In the genomic region with DNA sequence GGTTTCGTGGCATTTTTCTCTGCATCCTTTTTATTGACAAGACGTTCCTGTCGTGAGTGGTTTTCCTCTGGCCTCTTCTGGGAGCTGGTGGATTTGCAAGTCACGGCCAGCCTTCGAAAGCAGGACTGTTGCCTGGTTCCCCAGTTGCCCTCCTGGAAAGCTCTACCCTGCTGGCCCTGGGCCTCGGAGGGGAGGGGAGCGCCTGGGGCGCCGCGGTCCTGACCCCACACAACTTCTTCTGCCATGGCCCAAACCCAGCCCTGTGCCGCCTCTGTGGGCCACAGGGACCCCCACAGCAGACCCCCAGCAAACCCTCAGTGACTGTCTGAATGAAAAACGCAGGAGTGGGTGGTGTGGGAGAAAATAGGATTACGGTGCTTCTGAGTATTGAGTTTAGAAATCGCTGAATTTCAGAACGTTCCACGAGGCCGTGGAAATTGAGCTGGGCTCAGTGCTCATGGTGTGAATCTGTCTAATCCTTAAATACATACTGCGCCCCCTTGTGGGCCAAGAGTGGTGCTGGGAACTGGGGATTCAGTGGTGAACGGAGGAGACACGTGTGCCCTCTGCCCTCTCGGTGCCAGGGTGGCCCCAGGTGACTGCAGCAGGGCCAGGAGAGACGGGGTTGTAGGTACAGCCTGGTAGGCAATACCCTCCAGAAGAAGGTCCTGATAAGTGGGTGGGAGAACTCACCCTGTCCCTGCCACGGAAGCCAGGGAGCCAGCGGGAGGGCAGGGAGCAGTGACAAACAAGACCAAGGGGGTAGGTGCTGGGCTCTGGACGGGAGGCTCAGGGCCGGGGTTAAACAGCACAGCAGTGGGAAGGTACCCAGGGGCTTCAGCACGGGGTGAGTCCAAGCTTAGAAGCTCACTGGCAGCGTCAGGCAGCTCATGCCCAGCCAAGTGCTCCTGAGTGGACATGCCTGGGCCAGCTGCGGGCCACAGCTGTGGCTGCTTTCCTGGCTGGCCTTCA, we compare ENCODE assay signal across 8 cellular contexts.
DNase-seq lines count a peak whose midpoint lies in the region; ATAC-seq, FAIRE-seq and TF ChIP-seq lines count a peak whose summit lies in the region.

No MANE protein-coding gene starts in this region.

- FAIRE-seq in pancreas (lab: Jason Lieb, UNC): no peak

- POLR2A ChIA-PET in IMR-90 (lab: Charles Lee; ENCODE audit: unreplicated experiment) (no interaction called here), RWPE1 (lab: Yijun Ruan, JAX; ENCODE audit: low non-redundant PET) (no interaction called here)

- DNase-seq in COLO668 (lab: John Stamatoyannopoulos, UW; ENCODE audit: unreplicated experiment) (peak; percentile 77), IMR-90 (peak; percentile 58), RWPE1 (ENCODE audit: low spot score) (peak; percentile 69), pancreas (peak in 5 of 6 donors; percentile 20 to 77 (median 60)), tibial artery (peak; percentile 72 to 76), cortex of kidney (lab: John Stamatoyannopoulos, UW) (no peak)
- peak; percentile 51 for DNase-seq in activated T-helper 9 cell treated with anti-CD3 and anti-CD28 coated beads, Interleukin-2, amount 50 U/mL, for 16 hours (ENCODE audit: low read depth)

- peak overlapping the region; percentile 50 for H3K4ac ChIP-seq in IMR-90 (ENCODE audit: low read depth, low read length)

- H2BK20ac ChIP-seq in IMR-90 (ENCODE audit: low read depth, low read length): peak overlapping the region; percentile 88

- dilution Hi-C loops in IMR-90 (cut with HindIII; ENCODE audit: low sequenced_read_pairs, unreplicated experiment): no loop called here

- TF ChIP-seq POLR2A in IMR-90 (IDR thresholded peaks at IDR 0.05; ENCODE audit: low read depth, low read length) (no peak), gastroesophageal sphincter (IDR thresholded peaks at IDR 0.05) (no peak)

- peak overlapping the region; percentile 18; the same call in 1 of the 3 replicates for H2BK15ac ChIP-seq in IMR-90 (ENCODE audit: low read depth, low read length)

- peaks cover 0 to 12% of the 10 kb centered on the region in 2 experiments; a peak in 2 of 4 replicates for H3K79me1 ChIP-seq in IMR-90 (ENCODE audit: low read depth in 1 of 2, low read length in 2 of 2)

- H3K9ac ChIP-seq in IMR-90 (ENCODE audit: low read depth, low read length): no peak overlapping the region

- TF ChIP-seq EP300 in gastroesophageal sphincter (IDR thresholded peaks at IDR 0.05): no peak

- no peak overlapping the region for H3K27ac ChIP-seq in IMR-90 (ENCODE audit: insufficient read depth, low read length)
- peak overlapping the region; percentile 95 for H3K27ac ChIP-seq in RWPE1
- H3K27ac ChIP-seq in gastroesophageal sphincter: no peak overlapping the region
- H3K27ac ChIP-seq in pancreas: no peak overlapping the region
- no peak overlapping the region for H3K27ac ChIP-seq in tibial artery

- H2BK5ac ChIP-seq in IMR-90 (ENCODE audit: low read depth, low read length, poor library complexity, severe bottlenecking): peak overlapping the region; percentile 70

- peak overlapping the region in 1 of 2 experiments; percentile 72; a peak in 2 of 4 replicates for H4K8ac ChIP-seq in IMR-90 (ENCODE audit: low read depth in 2 of 2, low read length in 2 of 2)

- intact Hi-C loops in IMR-90 (cut with micrococcal nuclease) (loop anchor here (5.0 kb wide), 2 partner anchors 42 to 58 kb away; no protein-coding TSS in a partner anchor), pancreas (cut with DNase I) (no loop called here), tibial artery (cut with DNase I; ENCODE audit: low total_unique reads) (no loop called here)

- no TSS peak for BruUV-seq in IMR-90 (replicated peaks; lab: Mats Ljungman, UMichigan)

- TF ChIP-seq RAD21 in IMR-90 (IDR thresholded peaks at IDR 0.05; ENCODE audit: low read length): peak; percentile 51

- H4K91ac ChIP-seq in IMR-90 (ENCODE audit: insufficient read depth, low read depth, low read length): peak overlapping the region; percentile 36

- peak overlapping the region; percentile 6 for H2AK9ac ChIP-seq in IMR-90 (replicated peaks; ENCODE audit: low read depth, low read length, poor library complexity)

- H2AK5ac ChIP-seq in IMR-90 (ENCODE audit: low read depth, low read length): peak overlapping the region; percentile 87

- in situ Hi-C loops in IMR-90 (cut with MboI; ENCODE audit: low sequenced_read_pairs): no loop called here

- H3K56ac ChIP-seq in IMR-90 (ENCODE audit: extremely low read depth, insufficient read depth, low read length): 0 out of 2 replicates have a peak overlapping the region, but pooled peaks have one; percentile 20

- ATAC-seq in IMR-90 (ENCODE audit: low read depth): peak; percentile 64
- peak; percentile 61 for ATAC-seq in gastroesophageal sphincter
- ATAC-seq in pancreas: peak in 3 of 4 donors; percentile 84 to 85 (median 85)

- no peak overlapping the region for H3K23ac ChIP-seq in IMR-90 (ENCODE audit: low read depth, low read length)

- peak overlapping the region; percentile 59; the same call in 1 of the 2 replicates for H4K5ac ChIP-seq in IMR-90 (ENCODE audit: low read depth, low read length)

- peaks cover 17% of the 10 kb centered on the region for H3K9me1 ChIP-seq in IMR-90 (ENCODE audit: insufficient read depth, low read length)

- peak overlapping the region; percentile 40 for H3K14ac ChIP-seq in IMR-90 (replicated peaks; ENCODE audit: low read depth, low read length)

- peak overlapping the region; percentile 18; the same call in 1 of the 2 replicates for H3K18ac ChIP-seq in IMR-90 (ENCODE audit: low read depth, low read length)

- H3K4me1 ChIP-seq in IMR-90 (ENCODE audit: control insufficient read depth, insufficient read depth, low read length) (peaks cover 34% of the 10 kb centered on the region), gastroesophageal sphincter (no peaks in the 10 kb centered on the region), pancreas (no peaks in the 10 kb centered on the region), tibial artery (peaks cover 0 to 4% (median 0%) of the 10 kb centered on the region in 4 donors)

- H3K36me3 ChIP-seq in IMR-90 (ENCODE audit: control insufficient read depth, insufficient read depth, low read length) (no peaks in the 10 kb centered on the region), gastroesophageal sphincter (no peaks in the 10 kb centered on the region), pancreas (no peaks in the 10 kb centered on the region), tibial artery (no peaks in the 10 kb centered on the region)

- no peak overlapping the region for H3K4me3 ChIP-seq in IMR-90 (ENCODE audit: insufficient read depth, low read depth, low read length)
- H3K4me3 ChIP-seq in gastroesophageal sphincter: no peak overlapping the region
- no peak overlapping the region for H3K4me3 ChIP-seq in pancreas
- no peak overlapping the region for H3K4me3 ChIP-seq in tibial artery

- peak overlapping the region; percentile 79 for H2AFZ ChIP-seq in IMR-90 (replicated peaks; ENCODE audit: low read length, poor library complexity)

- TF ChIP-seq CTCF in IMR-90 (conservative IDR thresholded peaks at IDR 0.05; ENCODE audit: low read depth, low read length) (peak; percentile 56), RWPE1 (conservative IDR thresholded peaks at IDR 0.05; ENCODE audit: low read depth) (peak; percentile 70), gastroesophageal sphincter (IDR thresholded peaks at IDR 0.05) (peak in 2 of 4 experiments; percentile 28 to 53), pancreas (IDR thresholded peaks at IDR 0.05) (peak; percentile 27 to 58 (median 38)), tibial artery (IDR thresholded peaks at IDR 0.05) (peak; percentile 40 to 42)

- peak overlapping the region; percentile 80 for H2BK120ac ChIP-seq in IMR-90 (ENCODE audit: low read depth, low read length)

- no peaks in the 10 kb centered on the region for H4K20me1 ChIP-seq in IMR-90 (ENCODE audit: insufficient read depth, low read length)

- H3K4me2 ChIP-seq in IMR-90 (ENCODE audit: low read depth, low read length): no peak overlapping the region

- WGBS in IMR-90 (ENCODE audit: extremely low coverage in 2 of 2, insufficient read length in 1 of 2), 2 experiments: 85% methylated on average over 5 of the region's 29 CpGs; no CpG with 5 or more reads in 1 of the 2 experiments
- 18 to 55% methylated on average over 8 to 14 of the region's 29 CpGs for WGBS in gastroesophageal sphincter (ENCODE audit: low coverage in 1 of 2), 2 donors
- 42 to 49% methylated on average over 29 of the region's 29 CpGs for WGBS in pancreas, 2 donors

- CTCF ChIA-PET in IMR-90 (lab: Yijun Ruan, JAX): no interaction called here
- CTCF ChIA-PET in RWPE1 (lab: Yijun Ruan, JAX): interaction anchor here (0.5 to 2.6 kb wide), 16 partner anchors 9 to 576 kb away, joined by 3 to 13 read pairs (median 4); no protein-coding TSS in a partner anchor

- no peaks in the 10 kb centered on the region for H3K9me3 ChIP-seq in IMR-90 (ENCODE audit: control insufficient read depth, insufficient read depth, low read length)
- no peaks in the 10 kb centered on the region for H3K9me3 ChIP-seq in gastroesophageal sphincter
- H3K9me3 ChIP-seq in pancreas: no peaks in the 10 kb centered on the region
- no peaks in the 10 kb centered on the region for H3K9me3 ChIP-seq in tibial artery

- H3K27me3 ChIP-seq in IMR-90 (ENCODE audit: control insufficient read depth, insufficient read depth, low read length) (no peaks in the 10 kb centered on the region), gastroesophageal sphincter (peaks cover 4% of the 10 kb centered on the region), pancreas (no peaks in the 10 kb centered on the region), tibial artery (peaks cover 0 to 21% of the 10 kb centered on the region in 2 donors)

TF ChIP-seq in IMR-90, 13 proteins besides CTCF, POLR2A, EP300 and RAD21:
- peak; percentile 53 for TF ChIP-seq SMC3 (IDR thresholded peaks at IDR 0.05; ENCODE audit: low read depth, low read length)
- peak; percentile 43; the same call in 1 of the 2 replicates for TF ChIP-seq BHLHE40 (IDR thresholded peaks at IDR 0.05; ENCODE audit: low read depth, low read length)
- no peak for TF ChIP-seq RCOR1 (IDR thresholded peaks at IDR 0.05; ENCODE audit: insufficient replicate concordance, low read length)
- TF ChIP-seq RFX5 (IDR thresholded peaks at IDR 0.05; ENCODE audit: low read depth, low read length): no peak
